In the genomic region with DNA sequence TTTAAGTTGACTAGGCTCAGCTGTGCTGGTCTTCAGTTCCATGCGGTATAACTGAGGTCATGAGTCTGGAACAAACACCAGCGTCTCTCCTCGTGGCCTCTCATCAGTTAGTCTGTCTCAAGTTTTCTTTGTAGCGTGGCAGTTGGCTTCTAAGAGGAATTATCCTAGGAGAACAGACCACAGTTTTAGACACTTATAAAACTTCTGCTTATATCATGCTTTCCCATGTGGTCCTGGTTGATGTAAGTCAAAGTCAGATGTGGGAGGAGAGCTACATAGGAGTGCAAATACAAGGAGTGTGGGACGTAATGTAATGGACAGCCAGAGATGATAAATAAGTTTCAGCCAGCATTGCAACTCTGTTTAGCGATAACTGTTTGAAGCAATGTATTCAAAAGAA, we compare ENCODE assay signal across 1 cellular context.
TF ChIP-seq lines count a peak whose summit lies in the region.

No MANE protein-coding gene starts in this region.

TF ChIP-seq in K562, 482 proteins besides CTCF, POLR2A, EP300 and RAD21 (continues in another document):
- no peak for TF ChIP-seq ZNF77 (CRISPR knock-in tag; IDR thresholded peaks at IDR 0.05)
- TF ChIP-seq NR3C1 (CRISPR knock-in tag; IDR thresholded peaks at IDR 0.05), result no peak
- TF ChIP-seq FOXK1 (CRISPR knock-in tag; IDR thresholded peaks at IDR 0.05; ENCODE audit: borderline replicate concordance), result no peak
- TF ChIP-seq RHOXF2B (CRISPR knock-in tag; conservative IDR thresholded peaks at IDR 0.05), result no peak
- no peak for TF ChIP-seq ZBTB1 (CRISPR knock-in tag; IDR thresholded peaks at IDR 0.05; ENCODE audit: borderline replicate concordance, low read depth)
- no peak for TF ChIP-seq MTA3 (IDR thresholded peaks at IDR 0.05; ENCODE audit: borderline replicate concordance)
- TF ChIP-seq ATF7 (IDR thresholded peaks at IDR 0.05), result no peak
- no peak for TF ChIP-seq TAF15 (IDR thresholded peaks at IDR 0.05; ENCODE audit: low read depth, low read length)
- TF ChIP-seq, protein P1, sequence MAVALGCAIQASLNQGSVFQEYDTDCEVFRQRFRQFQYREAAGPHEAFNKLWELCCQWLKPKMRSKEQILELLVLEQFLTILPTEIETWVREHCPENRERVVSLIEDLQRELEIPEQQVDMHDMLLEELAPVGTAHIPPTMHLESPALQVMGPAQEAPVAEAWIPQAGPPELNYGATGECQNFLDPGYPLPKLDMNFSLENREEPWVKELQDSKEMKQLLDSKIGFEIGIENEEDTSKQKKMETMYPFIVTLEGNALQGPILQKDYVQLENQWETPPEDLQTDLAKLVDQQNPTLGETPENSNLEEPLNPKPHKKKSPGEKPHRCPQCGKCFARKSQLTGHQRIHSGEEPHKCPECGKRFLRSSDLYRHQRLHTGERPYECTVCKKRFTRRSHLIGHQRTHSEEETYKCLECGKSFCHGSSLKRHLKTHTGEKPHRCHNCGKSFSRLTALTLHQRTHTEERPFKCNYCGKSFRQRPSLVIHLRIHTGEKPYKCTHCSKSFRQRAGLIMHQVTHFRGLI (CRISPR knock-in tag; IDR thresholded peaks at IDR 0.05), result no peak
- TF ChIP-seq, protein P2, sequence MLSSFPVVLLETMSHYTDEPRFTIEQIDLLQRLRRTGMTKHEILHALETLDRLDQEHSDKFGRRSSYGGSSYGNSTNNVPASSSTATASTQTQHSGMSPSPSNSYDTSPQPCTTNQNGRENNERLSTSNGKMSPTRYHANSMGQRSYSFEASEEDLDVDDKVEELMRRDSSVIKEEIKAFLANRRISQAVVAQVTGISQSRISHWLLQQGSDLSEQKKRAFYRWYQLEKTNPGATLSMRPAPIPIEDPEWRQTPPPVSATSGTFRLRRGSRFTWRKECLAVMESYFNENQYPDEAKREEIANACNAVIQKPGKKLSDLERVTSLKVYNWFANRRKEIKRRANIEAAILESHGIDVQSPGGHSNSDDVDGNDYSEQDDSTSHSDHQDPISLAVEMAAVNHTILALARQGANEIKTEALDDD (IDR thresholded peaks at IDR 0.05), result no peak
- TF ChIP-seq TAF7 (tag; IDR thresholded peaks at IDR 0.05), result no peak
- no peak for TF ChIP-seq SAFB2 (IDR thresholded peaks at IDR 0.05; ENCODE audit: borderline replicate concordance, low read depth, low read length, severe bottlenecking)
- peak; percentile 70 for TF ChIP-seq TCF3 (CRISPR knock-in tag; IDR thresholded peaks at IDR 0.05)
- peak; percentile 16; the same call in 1 of the 2 replicates for TF ChIP-seq CEBPG (CRISPR knock-in tag; IDR thresholded peaks at IDR 0.05)
- TF ChIP-seq CEBPG (tag; conservative IDR thresholded peaks at IDR 0.05 in 1 of 2, IDR thresholded peaks at IDR 0.05 in 1 of 2), result no peak
- TF ChIP-seq, protein P3, sequence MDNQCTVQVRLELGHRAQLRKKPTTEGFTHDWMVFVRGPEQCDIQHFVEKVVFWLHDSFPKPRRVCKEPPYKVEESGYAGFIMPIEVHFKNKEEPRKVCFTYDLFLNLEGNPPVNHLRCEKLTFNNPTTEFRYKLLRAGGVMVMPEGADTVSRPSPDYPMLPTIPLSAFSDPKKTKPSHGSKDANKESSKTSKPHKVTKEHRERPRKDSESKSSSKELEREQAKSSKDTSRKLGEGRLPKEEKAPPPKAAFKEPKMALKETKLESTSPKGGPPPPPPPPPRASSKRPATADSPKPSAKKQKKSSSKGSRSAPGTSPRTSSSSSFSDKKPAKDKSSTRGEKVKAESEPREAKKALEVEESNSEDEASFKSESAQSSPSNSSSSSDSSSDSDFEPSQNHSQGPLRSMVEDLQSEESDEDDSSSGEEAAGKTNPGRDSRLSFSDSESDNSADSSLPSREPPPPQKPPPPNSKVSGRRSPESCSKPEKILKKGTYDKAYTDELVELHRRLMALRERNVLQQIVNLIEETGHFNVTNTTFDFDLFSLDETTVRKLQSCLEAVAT (IDR thresholded peaks at IDR 0.05), result no peak
- TF ChIP-seq CBFA2T2 (conservative IDR thresholded peaks at IDR 0.05), result peak; percentile 53; the same call in 1 of the 2 replicates
- no peak for TF ChIP-seq TOE1 (IDR thresholded peaks at IDR 0.05; ENCODE audit: borderline replicate concordance)
- no peak for TF ChIP-seq TOE1 (CRISPR knock-in tag; IDR thresholded peaks at IDR 0.05; ENCODE audit: borderline replicate concordance, low read depth)
- no peak for TF ChIP-seq SRF (CRISPR knock-in tag; IDR thresholded peaks at IDR 0.05)
- TF ChIP-seq, protein P4, sequence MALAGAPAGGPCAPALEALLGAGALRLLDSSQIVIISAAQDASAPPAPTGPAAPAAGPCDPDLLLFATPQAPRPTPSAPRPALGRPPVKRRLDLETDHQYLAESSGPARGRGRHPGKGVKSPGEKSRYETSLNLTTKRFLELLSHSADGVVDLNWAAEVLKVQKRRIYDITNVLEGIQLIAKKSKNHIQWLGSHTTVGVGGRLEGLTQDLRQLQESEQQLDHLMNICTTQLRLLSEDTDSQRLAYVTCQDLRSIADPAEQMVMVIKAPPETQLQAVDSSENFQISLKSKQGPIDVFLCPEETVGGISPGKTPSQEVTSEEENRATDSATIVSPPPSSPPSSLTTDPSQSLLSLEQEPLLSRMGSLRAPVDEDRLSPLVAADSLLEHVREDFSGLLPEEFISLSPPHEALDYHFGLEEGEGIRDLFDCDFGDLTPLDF (CRISPR knock-in tag; IDR thresholded peaks at IDR 0.05), result no peak
- no peak for TF ChIP-seq ETS2 (tag; IDR thresholded peaks at IDR 0.05; ENCODE audit: borderline replicate concordance, poor library complexity, severe bottlenecking)
- TF ChIP-seq, protein P5, sequence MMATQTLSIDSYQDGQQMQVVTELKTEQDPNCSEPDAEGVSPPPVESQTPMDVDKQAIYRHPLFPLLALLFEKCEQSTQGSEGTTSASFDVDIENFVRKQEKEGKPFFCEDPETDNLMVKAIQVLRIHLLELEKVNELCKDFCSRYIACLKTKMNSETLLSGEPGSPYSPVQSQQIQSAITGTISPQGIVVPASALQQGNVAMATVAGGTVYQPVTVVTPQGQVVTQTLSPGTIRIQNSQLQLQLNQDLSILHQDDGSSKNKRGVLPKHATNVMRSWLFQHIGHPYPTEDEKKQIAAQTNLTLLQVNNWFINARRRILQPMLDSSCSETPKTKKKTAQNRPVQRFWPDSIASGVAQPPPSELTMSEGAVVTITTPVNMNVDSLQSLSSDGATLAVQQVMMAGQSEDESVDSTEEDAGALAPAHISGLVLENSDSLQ (IDR thresholded peaks at IDR 0.05), result peak; percentile 70; the same call in 1 of the 2 replicates
- peak; percentile 37; the same call in 1 of the 2 replicates for TF ChIP-seq TAL1 (IDR thresholded peaks at IDR 0.05)
- TF ChIP-seq, protein P6, sequence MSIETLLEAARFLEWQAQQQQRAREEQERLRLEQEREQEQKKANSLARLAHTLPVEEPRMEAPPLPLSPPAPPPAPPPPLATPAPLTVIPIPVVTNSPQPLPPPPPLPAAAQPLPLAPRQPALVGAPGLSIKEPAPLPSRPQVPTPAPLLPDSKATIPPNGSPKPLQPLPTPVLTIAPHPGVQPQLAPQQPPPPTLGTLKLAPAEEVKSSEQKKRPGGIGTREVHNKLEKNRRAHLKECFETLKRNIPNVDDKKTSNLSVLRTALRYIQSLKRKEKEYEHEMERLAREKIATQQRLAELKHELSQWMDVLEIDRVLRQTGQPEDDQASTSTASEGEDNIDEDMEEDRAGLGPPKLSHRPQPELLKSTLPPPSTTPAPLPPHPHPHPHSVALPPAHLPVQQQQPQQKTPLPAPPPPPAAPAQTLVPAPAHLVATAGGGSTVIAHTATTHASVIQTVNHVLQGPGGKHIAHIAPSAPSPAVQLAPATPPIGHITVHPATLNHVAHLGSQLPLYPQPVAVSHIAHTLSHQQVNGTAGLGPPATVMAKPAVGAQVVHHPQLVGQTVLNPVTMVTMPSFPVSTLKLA (conservative IDR thresholded peaks at IDR 0.05), result 0 out of 4 replicates have a peak, but pooled peaks have one; percentile 29 to 39
- peak; percentile 40 for TF ChIP-seq TEAD4 (IDR thresholded peaks at IDR 0.05; ENCODE audit: low read length)
- TF ChIP-seq TEAD4 (CRISPR knock-in tag; IDR thresholded peaks at IDR 0.05; ENCODE audit: borderline replicate concordance), result no peak
- TF ChIP-seq, protein P7, sequence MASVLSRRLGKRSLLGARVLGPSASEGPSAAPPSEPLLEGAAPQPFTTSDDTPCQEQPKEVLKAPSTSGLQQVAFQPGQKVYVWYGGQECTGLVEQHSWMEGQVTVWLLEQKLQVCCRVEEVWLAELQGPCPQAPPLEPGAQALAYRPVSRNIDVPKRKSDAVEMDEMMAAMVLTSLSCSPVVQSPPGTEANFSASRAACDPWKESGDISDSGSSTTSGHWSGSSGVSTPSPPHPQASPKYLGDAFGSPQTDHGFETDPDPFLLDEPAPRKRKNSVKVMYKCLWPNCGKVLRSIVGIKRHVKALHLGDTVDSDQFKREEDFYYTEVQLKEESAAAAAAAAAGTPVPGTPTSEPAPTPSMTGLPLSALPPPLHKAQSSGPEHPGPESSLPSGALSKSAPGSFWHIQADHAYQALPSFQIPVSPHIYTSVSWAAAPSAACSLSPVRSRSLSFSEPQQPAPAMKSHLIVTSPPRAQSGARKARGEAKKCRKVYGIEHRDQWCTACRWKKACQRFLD (CRISPR knock-in tag; IDR thresholded peaks at IDR 0.05), result no peak
- TF ChIP-seq ILK (tag; IDR thresholded peaks at IDR 0.05; ENCODE audit: borderline replicate concordance, low read depth), result no peak
- no peak for TF ChIP-seq PURB (CRISPR knock-in tag; IDR thresholded peaks at IDR 0.05; ENCODE audit: low read depth)
- TF ChIP-seq FOXJ2 (tag; IDR thresholded peaks at IDR 0.05), result no peak
- no peak for TF ChIP-seq MECOM (CRISPR knock-in tag; IDR thresholded peaks at IDR 0.05)
- no peak for TF ChIP-seq SOX6 (IDR thresholded peaks at IDR 0.05)
- peak; percentile 6; the same call in 1 of the 2 replicates for TF ChIP-seq NCOR1 (IDR thresholded peaks at IDR 0.05)
- TF ChIP-seq ZNF551 (CRISPR knock-in tag; IDR thresholded peaks at IDR 0.05), result no peak
- peak; percentile 29; the same call in 1 of the 2 replicates for TF ChIP-seq ARID1B (IDR thresholded peaks at IDR 0.05)
- no peak for TF ChIP-seq TBP (optimal IDR thresholded peaks at IDR 0.05; ENCODE audit: low read depth, low read length)
- TF ChIP-seq EP400 (IDR thresholded peaks at IDR 0.05), result peak; percentile 59; the same call in 1 of the 2 replicates
- peak; percentile 56 for TF ChIP-seq MEIS2 (IDR thresholded peaks at IDR 0.05; ENCODE audit: partially characterized antibody)
- TF ChIP-seq ZNF124 (CRISPR knock-in tag; IDR thresholded peaks at IDR 0.05), result no peak
- TF ChIP-seq HDAC6 (IDR thresholded peaks at IDR 0.05; ENCODE audit: low read depth, low read length), result no peak
- TF ChIP-seq L3MBTL2 (IDR thresholded peaks at IDR 0.05), result no peak
- no peak for TF ChIP-seq RBFOX2 (IDR thresholded peaks at IDR 0.05; ENCODE audit: low read depth, low read length)
